Comparison of ENCODE assay signal across 17 cellular contexts in the genomic region with DNA sequence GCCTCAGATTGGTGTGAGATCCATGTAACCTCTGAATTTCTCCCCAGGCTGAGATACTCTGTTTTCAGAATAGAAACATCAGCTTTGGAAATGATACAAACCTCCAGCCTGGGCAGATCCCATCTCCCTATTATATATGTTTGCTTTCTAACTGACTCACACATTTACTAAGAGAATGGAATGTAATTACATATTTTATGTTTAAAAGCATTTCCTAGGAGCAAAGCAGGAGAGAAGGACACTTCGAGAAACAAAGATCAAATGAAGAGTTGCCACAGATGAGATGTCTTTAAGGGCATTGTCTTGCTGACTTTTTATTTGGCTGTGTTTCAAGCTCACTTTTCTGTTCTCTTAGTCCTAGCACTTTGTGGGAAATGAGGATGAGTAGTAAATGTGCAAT.
DNase-seq lines count a peak whose midpoint lies in the region; TF ChIP-seq lines count a peak whose summit lies in the region.
"Had no signal": no experiment of that assay in that cellular context is flagged by ENCODE, and none has a peak within 500 bp of the region (broad histone marks: within the 10 kb centered on the region; RNA-seq: fewer than 3 reads in every experiment).

No MANE protein-coding gene starts in this region.

- TF ChIP-seq CTCF in AG04450 (IDR thresholded peaks at IDR 0.05; ENCODE audit: low read depth, low read length) (no peak), lower leg skin (IDR thresholded peaks at IDR 0.05) (no peak), esophagus squamous epithelium (IDR thresholded peaks at IDR 0.05) (no peak), ovary (IDR thresholded peaks at IDR 0.05) (no peak)

- TF ChIP-seq EP300 in ovary (IDR thresholded peaks at IDR 0.05), result no peak

- no peak for TF ChIP-seq POLR2A in lower leg skin (IDR thresholded peaks at IDR 0.05)
- no peak for TF ChIP-seq POLR2A in esophagus squamous epithelium (IDR thresholded peaks at IDR 0.05)
- TF ChIP-seq POLR2A in ovary (IDR thresholded peaks at IDR 0.05), result no peak

- H3K9me3 ChIP-seq in AG04450 (ENCODE audit: control insufficient read depth, insufficient read depth, low read length), result no peaks in the 10 kb centered on the region
- H3K9me3 ChIP-seq in esophagus squamous epithelium, result no peaks in the 10 kb centered on the region
- H3K9me3 ChIP-seq in ovary, result no peaks in the 10 kb centered on the region
- H3K9me3 ChIP-seq: sigmoid colon, stomach had no signal

- POLR2A ChIA-PET in AG04450 (lab: Yijun Ruan, JAX), result interaction anchor here (1.2 kb wide), 1 partner anchor 36 kb away, joined by 3 read pairs; no protein-coding TSS in a partner anchor

- WGBS in lower leg skin, 2 donors, result 37 to 41% methylated on average over 1 of the region's 1 CpG
- WGBS in esophagus squamous epithelium, 2 donors, result 18 to 25% methylated on average over 1 of the region's 1 CpG
- WGBS in ovary, 3 donors, result 18 to 35% (median 20%) methylated on average over 1 of the region's 1 CpG

- no peak overlapping the region for H3K4me3 ChIP-seq in AG04450 (ENCODE audit: low read depth, low read length)
- no peak overlapping the region for H3K4me3 ChIP-seq in lower leg skin (ENCODE audit: low read depth, poor library complexity, severe bottlenecking)
- H3K4me3 ChIP-seq in esophagus squamous epithelium, result no peak overlapping the region
- H3K4me3 ChIP-seq in ovary, result no peak overlapping the region
- H3K4me3 ChIP-seq: sigmoid colon, stomach had no signal

- no peak overlapping the region for H3K27ac ChIP-seq in AG04450 (ENCODE audit: low read depth, low read length)
- H3K27ac ChIP-seq in esophagus squamous epithelium, result no peak overlapping the region
- H3K27ac ChIP-seq in ovary, result no peak overlapping the region
- H3K27ac ChIP-seq: HL-60, sigmoid colon, stomach had no signal

- H3K36me3 ChIP-seq in esophagus squamous epithelium (no peaks in the 10 kb centered on the region), ovary (no peaks in the 10 kb centered on the region)
- H3K36me3 ChIP-seq: sigmoid colon, stomach had no signal

- CTCF ChIA-PET in AG04450 (lab: Charles Lee), result no interaction called here

- intact Hi-C loops in lower leg skin (cut with DNase I; ENCODE audit: low total_unique reads) (no loop called here), esophagus squamous epithelium (cut with DNase I) (no loop called here), ovary (cut with DNase I) (no loop called here)

- peak; percentile 21 for DNase-seq in AG04450 (ENCODE audit: low read depth, low spot score)
- DNase-seq in HS-5 (ENCODE audit: low read depth), result peak; percentile 80
- peak; percentile 19 for DNase-seq in astrocyte of the hippocampus (ENCODE audit: low read depth, low spot score)
- DNase-seq in glomerular visceral epithelial cell (ENCODE audit: extremely low spot score), result peak; percentile 13
- no peak for DNase-seq in SIG-M5 (lab: John Stamatoyannopoulos, UW)
- no peak for DNase-seq in lower leg skin (ENCODE audit: low spot score in 2 of 2)
- no peak for DNase-seq in esophagus squamous epithelium (lab: John Stamatoyannopoulos, UW)
- DNase-seq in ovary, result no peak
- DNase-seq: activated CD4-positive, alpha-beta T cell treated with anti-CD3 and anti-CD28 coated beads for 48 hours; activated naive CD8-positive, alpha-beta T cell treated with anti-CD3 and anti-CD28 coated beads, Interleukin-2, amount 50 U/mL, for 24 hours; activated T-cell treated with anti-CD3 and anti-CD28 coated beads, Interleukin-2, amount 50 U/mL, for 4 hours; cortex of kidney; NCI-H1694; Right ventricle myocardium superior; sigmoid colon; stomach had no signal

- H3K4me1 ChIP-seq in esophagus squamous epithelium (no peaks in the 10 kb centered on the region), ovary (ENCODE audit: insufficient read depth) (no peaks in the 10 kb centered on the region)
- H3K4me1 ChIP-seq: sigmoid colon, stomach had no signal

- H3K27me3 ChIP-seq in AG04450 (ENCODE audit: control insufficient read depth, insufficient read depth, low read length) (no peaks in the 10 kb centered on the region), esophagus squamous epithelium (no peaks in the 10 kb centered on the region), ovary (no peaks in the 10 kb centered on the region)
- H3K27me3 ChIP-seq: sigmoid colon, stomach had no signal

Comparison
In these comparisons a context has a peak if more than half of its experiments do, and no peak if none do; other contexts are left out.
1. DNase-seq: peak in AG04450 (single experiment), HS-5 (single experiment), astrocyte of the hippocampus (single experiment) and glomerular visceral epithelial cell (single experiment); none in SIG-M5 (single experiment), lower leg skin (0 of 2), esophagus squamous epithelium (single experiment) and ovary (0 of 5).